In genomic region chr2:15577071-15577706, GRCh38 we compare ENCODE assay signal across 8 cellular contexts. TPM values are rescaled to one million over a fixed set of nuclear protein-coding genes. Genes with fewer than 3 reads are reported as not detected.
DNase-seq lines count a peak whose midpoint lies in the region; ATAC-seq and TF ChIP-seq lines count a peak whose summit lies in the region.

No MANE protein-coding gene starts in this region.

- no peak overlapping the region for H2AK5ac ChIP-seq in mesenchymal stem cell (ENCODE audit: low read length, severe bottlenecking)

- no peaks in the 10 kb centered on the region for H3K36me3 ChIP-seq in Caco-2 (ENCODE audit: control insufficient read depth, insufficient read depth, low read length)
- no peaks in the 10 kb centered on the region for H3K36me3 ChIP-seq in mesenchymal stem cell (ENCODE audit: control insufficient read depth in 1 of 2, insufficient read depth in 2 of 2, low read depth in 1 of 2, low read length in 2 of 2)

- H2BK12ac ChIP-seq in mesenchymal stem cell (ENCODE audit: low read length in 2 of 2) = no peak overlapping the region

- ATAC-seq in GM19468 (IDR thresholded peaks at IDR 0.05; ENCODE audit: extremely low read depth, unreplicated experiment) = peak; percentile 53
- peak; percentile 90 for ATAC-seq in HG03558 (IDR thresholded peaks at IDR 0.05; ENCODE audit: extremely low read depth, unreplicated experiment)

- H4K91ac ChIP-seq in mesenchymal stem cell (ENCODE audit: low read length) = no peak overlapping the region

- H3K27me3 Mint-ChIP-seq in Caco-2 (ENCODE audit: insufficient read depth, unreplicated experiment) = peaks cover 3% of the 10 kb centered on the region

- H3K9me3 ChIP-seq in Caco-2 (no peaks in the 10 kb centered on the region), mesenchymal stem cell (ENCODE audit: control insufficient read depth, low read length) (no peaks in the 10 kb centered on the region)

- H3K27me3 ChIP-seq in Caco-2 (replicated peaks; ENCODE audit: control insufficient read depth, insufficient read depth, low read length) (no peaks in the 10 kb centered on the region), mesenchymal stem cell (ENCODE audit: control insufficient read depth in 1 of 2, insufficient read depth in 1 of 2, low read length in 2 of 2) (no peaks in the 10 kb centered on the region)

- H3K27ac Mint-ChIP-seq in Caco-2 (ENCODE audit: unreplicated experiment) = no peak overlapping the region

- no peak overlapping the region for H2BK5ac ChIP-seq in mesenchymal stem cell (ENCODE audit: low read depth, low read length, poor library complexity, severe bottlenecking)

- no peak overlapping the region for H3K18ac ChIP-seq in mesenchymal stem cell (ENCODE audit: low read depth in 1 of 2, low read length in 2 of 2)

- H3K4ac ChIP-seq in mesenchymal stem cell (ENCODE audit: low read depth in 1 of 2, low read length in 2 of 2) = no peak overlapping the region

- H4K8ac ChIP-seq in mesenchymal stem cell (ENCODE audit: low read length) = no peak overlapping the region

- H3K36me3 Mint-ChIP-seq in Caco-2 (ENCODE audit: insufficient read depth, unreplicated experiment) = no peaks in the 10 kb centered on the region

- POLR2A ChIA-PET in Caco-2 (lab: Charles Lee) = no interaction called here

- WGBS in mesenchymal stem cell = 11% methylated on average over 6 of the region's 6 CpGs

- H3K9me3 Mint-ChIP-seq in Caco-2 (ENCODE audit: unreplicated experiment) = no peaks in the 10 kb centered on the region

- H3K14ac ChIP-seq in mesenchymal stem cell (ENCODE audit: low read length in 2 of 2) = no peak overlapping the region

- no peak overlapping the region for H2BK120ac ChIP-seq in mesenchymal stem cell (ENCODE audit: low read depth, low read length)

- H3K4me3 Mint-ChIP-seq in Caco-2 (ENCODE audit: unreplicated experiment) = no peak overlapping the region

- H3K79me1 ChIP-seq in mesenchymal stem cell (replicated peaks; ENCODE audit: low read length, poor library complexity, severe bottlenecking) = no peaks in the 10 kb centered on the region

- BruUV-seq in Caco-2 (replicated peaks; lab: Mats Ljungman, UMichigan) = no TSS peak

- no peak overlapping the region for H3K23ac ChIP-seq in mesenchymal stem cell (ENCODE audit: low read length in 2 of 2)

- CTCF ChIA-PET in Caco-2 (lab: Charles Lee) = interaction anchor here (0.6 to 1.8 kb wide), 18 partner anchors 8 to 689 kb away, joined by 3 to 20 read pairs (median 3); partner anchors contain the start of genes DDX1 and NBAS

- H2AFZ ChIP-seq in mesenchymal stem cell (ENCODE audit: low read depth, low read length) = no peak overlapping the region

- H3K4me1 Mint-ChIP-seq in Caco-2 (ENCODE audit: low read depth, unreplicated experiment) = no peaks in the 10 kb centered on the region

- TF ChIP-seq CTCF in Caco-2 (IDR thresholded peaks at IDR 0.05; ENCODE audit: insufficient read depth in 1 of 2, low read depth in 1 of 2, low read length in 1 of 2, severe bottlenecking in 1 of 2, unreplicated experiment in 1 of 2) = peak; percentile 76 to 95

- H3K4me3 ChIP-seq in Caco-2 (ENCODE audit: low read depth, low read length) (no peak overlapping the region), mesenchymal stem cell (ENCODE audit: insufficient read depth in 1 of 2, low read depth in 1 of 2, low read length in 2 of 2) (no peak overlapping the region)

- no peak overlapping the region for H3K27ac ChIP-seq in mesenchymal stem cell (ENCODE audit: low read length, poor library complexity, severe bottlenecking)

- no peak overlapping the region for H3K4me2 ChIP-seq in mesenchymal stem cell (ENCODE audit: low read length, poor library complexity, severe bottlenecking)

- DNase-seq in Caco-2 = peak; percentile 90 to 92
- peak; percentile 82 for DNase-seq in NCI-H748 (lab: John Stamatoyannopoulos, UW; ENCODE audit: unreplicated experiment)
- peak; percentile 81 to 89 for DNase-seq in activated CD4-positive, alpha-beta T cell treated with anti-CD3 and anti-CD28 coated beads, Interleukin-2, amount 50 U/mL, for 24 hours (ENCODE audit: low read depth in 1 of 2, low spot score in 1 of 2)
- peak; percentile 88 for DNase-seq in effector CD4-positive, alpha-beta T cell
- peak; percentile 81 for DNase-seq in mesenchymal stem cell
- peak; percentile 82 for DNase-seq in stimulated activated CD8-positive, alpha-beta memory T cell treated with anti-CD3 and anti-CD28 coated beads, Interleukin-4, amount 100 ng/mL, for 24 hours (ENCODE audit: low read depth)

- no peak overlapping the region for H2BK15ac ChIP-seq in mesenchymal stem cell (ENCODE audit: low read depth, poor library complexity, severe bottlenecking)

- intact Hi-C loops in Caco-2 (cut with micrococcal nuclease; ENCODE audit: unreplicated experiment) = loop anchor here (1.0 to 5.0 kb wide), 4 partner anchors 146 to 672 kb away; no protein-coding TSS in a partner anchor

- H3K4me1 ChIP-seq in Caco-2 = no peaks in the 10 kb centered on the region
- peaks cover 2% of the 10 kb centered on the region for H3K4me1 ChIP-seq in mesenchymal stem cell (ENCODE audit: control insufficient read depth, insufficient read depth, low read depth, low read length)

- H3K9ac ChIP-seq in mesenchymal stem cell (ENCODE audit: low read length) = no peak overlapping the region

RNA-seq across cellular contexts. Expression of gene DDX1, which starts 14.5 kb away (rescaled TPM):
- total RNA-seq in Caco-2 (2022) = 145 and 163 TPM in 2 replicates
- 92.2 TPM for polyA plus RNA-seq in mesenchymal stem cell (2013, experiment 1 of 2)
- 94.3 TPM for polyA plus RNA-seq in mesenchymal stem cell (2013, experiment 2 of 2)

RNA-seq across cellular contexts. Expression of gene NBAS, which starts 16.1 kb away (rescaled TPM):
- 28.8 and 31.1 TPM in 2 replicates for total RNA-seq in Caco-2 (2022)
- polyA plus RNA-seq in mesenchymal stem cell (2013, experiment 1 of 2) = 22.8 TPM
- polyA plus RNA-seq in mesenchymal stem cell (2013, experiment 2 of 2) = 22.6 TPM
